ENCODE assay signal across 8 cellular contexts in genomic region chr19:34359140-34359953, GRCh38. TPM values are rescaled to one million over a fixed set of nuclear protein-coding genes. Genes with fewer than 3 reads are reported as not detected.
DNase-seq lines count a peak whose midpoint lies in the region; TF ChIP-seq lines count a peak whose summit lies in the region.

No MANE protein-coding gene starts in this region.

- peak; percentile 100 for DNase-seq in H4 (ENCODE audit: low spot score)
- peak; percentile 97 for DNase-seq in RPMI7951 (ENCODE audit: low read depth)
- DNase-seq in activated T-helper 2 cell treated with anti-CD3 and anti-CD28 coated beads, Interferon-gamma antibody, Interleukin-2, Interleukin-4, amounts not matched to agents 10 μg/mL and 5 μg/mL and 100 μg/mL, durations not matched to agents 14 hours and 24 hours and 36 hours (ENCODE audit: low spot score), result peak; percentile 97
- DNase-seq in fibroblast of the aortic adventitia (ENCODE audit: low read depth), result peak; percentile 95

- peaks cover 13% of the 10 kb centered on the region for H3K36me3 Mint-ChIP-seq in activated T-helper 2 cell treated with anti-CD3 and anti-CD28 coated beads, Interferon-gamma antibody, Interleukin-2, Interleukin-4, amounts not matched to agents 10 μg/mL and 5 μg/mL and 100 μg/mL, durations not matched to agents 14 hours and 24 hours and 36 hours (ENCODE audit: low read depth)
- H3K36me3 Mint-ChIP-seq in nephron (ENCODE audit: low read depth), result peaks cover 7% of the 10 kb centered on the region
- H3K36me3 Mint-ChIP-seq in stimulated activated naive CD8-positive, alpha-beta T cell treated with anti-CD3 and anti-CD28 coated beads, Interleukin-15, Interleukin-2, amounts not matched to agents 100 ng/mL and 50 ng/mL, for 24 hours (ENCODE audit: low read depth), result peaks cover 6% of the 10 kb centered on the region

- TF ChIP-seq CTCF in LNCAP (IDR thresholded peaks at IDR 0.05), result peak; percentile 73
- peak; percentile 51 for TF ChIP-seq CTCF in fibroblast of the aortic adventitia (IDR thresholded peaks at IDR 0.05; ENCODE audit: insufficient read depth, low read length)
- peak; percentile 43 to 61 (median 54) for TF ChIP-seq CTCF in nephron (IDR thresholded peaks at IDR 0.05; ENCODE audit: unreplicated experiment in 3 of 3)

- H3K36me3 ChIP-seq in ES-I3 (ENCODE audit: insufficient read depth, low read length), result no peaks in the 10 kb centered on the region

- H3K27me3 Mint-ChIP-seq in activated T-helper 2 cell treated with anti-CD3 and anti-CD28 coated beads, Interferon-gamma antibody, Interleukin-2, Interleukin-4, amounts not matched to agents 10 μg/mL and 5 μg/mL and 100 μg/mL, durations not matched to agents 14 hours and 24 hours and 36 hours (ENCODE audit: low read depth), result no peaks in the 10 kb centered on the region
- peaks cover 4% of the 10 kb centered on the region for H3K27me3 Mint-ChIP-seq in nephron (ENCODE audit: low read depth)
- H3K27me3 Mint-ChIP-seq in stimulated activated naive CD8-positive, alpha-beta T cell treated with anti-CD3 and anti-CD28 coated beads, Interleukin-15, Interleukin-2, amounts not matched to agents 100 ng/mL and 50 ng/mL, for 24 hours, result no peaks in the 10 kb centered on the region

- no peaks in the 10 kb centered on the region for H3K9me3 Mint-ChIP-seq in activated T-helper 2 cell treated with anti-CD3 and anti-CD28 coated beads, Interferon-gamma antibody, Interleukin-2, Interleukin-4, amounts not matched to agents 10 μg/mL and 5 μg/mL and 100 μg/mL, durations not matched to agents 14 hours and 24 hours and 36 hours
- no peaks in the 10 kb centered on the region for H3K9me3 Mint-ChIP-seq in nephron
- no peaks in the 10 kb centered on the region for H3K9me3 Mint-ChIP-seq in stimulated activated naive CD8-positive, alpha-beta T cell treated with anti-CD3 and anti-CD28 coated beads, Interleukin-15, Interleukin-2, amounts not matched to agents 100 ng/mL and 50 ng/mL, for 24 hours

- peak overlapping the region; percentile 97 for H3K27ac Mint-ChIP-seq in activated T-helper 2 cell treated with anti-CD3 and anti-CD28 coated beads, Interferon-gamma antibody, Interleukin-2, Interleukin-4, amounts not matched to agents 10 μg/mL and 5 μg/mL and 100 μg/mL, durations not matched to agents 14 hours and 24 hours and 36 hours
- H3K27ac Mint-ChIP-seq in nephron, result peak overlapping the region; percentile 89 to 97 (median 96)
- H3K27ac Mint-ChIP-seq in stimulated activated naive CD8-positive, alpha-beta T cell treated with anti-CD3 and anti-CD28 coated beads, Interleukin-15, Interleukin-2, amounts not matched to agents 100 ng/mL and 50 ng/mL, for 24 hours, result peak overlapping the region; percentile 95

- peaks cover 10% of the 10 kb centered on the region for H3K4me1 ChIP-seq in ES-I3 (ENCODE audit: insufficient read depth, low read length)

- H3K9ac ChIP-seq in ES-I3 (ENCODE audit: low read depth, low read length), result peak overlapping the region; percentile 55

- no peaks in the 10 kb centered on the region for H3K9me3 ChIP-seq in ES-I3 (ENCODE audit: control insufficient read depth, insufficient read depth, low read length)

- H3K4me3 ChIP-seq in fibroblast of the aortic adventitia (ENCODE audit: low read depth, low read length), result peak overlapping the region; percentile 61

- intact Hi-C loops in activated T-helper 2 cell treated with anti-CD3 and anti-CD28 coated beads, Interferon-gamma antibody, Interleukin-2, Interleukin-4, amounts not matched to agents 10 μg/mL and 5 μg/mL and 100 μg/mL, durations not matched to agents 14 hours and 24 hours and 36 hours (cut with micrococcal nuclease), result no loop called here

- H3K4me3 Mint-ChIP-seq in activated T-helper 2 cell treated with anti-CD3 and anti-CD28 coated beads, Interferon-gamma antibody, Interleukin-2, Interleukin-4, amounts not matched to agents 10 μg/mL and 5 μg/mL and 100 μg/mL, durations not matched to agents 14 hours and 24 hours and 36 hours (ENCODE audit: low read depth), result peak overlapping the region; percentile 76
- H3K4me3 Mint-ChIP-seq in nephron, result peak overlapping the region; percentile 88 to 90 (median 89)
- peak overlapping the region; percentile 83 for H3K4me3 Mint-ChIP-seq in stimulated activated naive CD8-positive, alpha-beta T cell treated with anti-CD3 and anti-CD28 coated beads, Interleukin-15, Interleukin-2, amounts not matched to agents 100 ng/mL and 50 ng/mL, for 24 hours

- H3K4me1 Mint-ChIP-seq in activated T-helper 2 cell treated with anti-CD3 and anti-CD28 coated beads, Interferon-gamma antibody, Interleukin-2, Interleukin-4, amounts not matched to agents 10 μg/mL and 5 μg/mL and 100 μg/mL, durations not matched to agents 14 hours and 24 hours and 36 hours (ENCODE audit: low read depth), result peaks cover 45% of the 10 kb centered on the region
- peaks cover 20% of the 10 kb centered on the region for H3K4me1 Mint-ChIP-seq in nephron
- H3K4me1 Mint-ChIP-seq in stimulated activated naive CD8-positive, alpha-beta T cell treated with anti-CD3 and anti-CD28 coated beads, Interleukin-15, Interleukin-2, amounts not matched to agents 100 ng/mL and 50 ng/mL, for 24 hours (ENCODE audit: low read depth), result peaks cover 36% of the 10 kb centered on the region

RNA-seq across cellular contexts. Expression of gene GPI, which starts 5.6 kb away (rescaled TPM):
- 387 and 418 TPM in 2 replicates for total RNA-seq in H4 (2014; rRNA removed; shearing (Covaris generic))
- total RNA-seq in RPMI7951 (2014; rRNA removed; shearing (Covaris generic)), result 298 and 372 TPM in 2 replicates
- total RNA-seq in activated T-helper 2 cell treated with anti-CD3 and anti-CD28 coated beads, Interferon-gamma antibody, Interleukin-2, Interleukin-4, amounts not matched to agents 10 μg/mL and 5 μg/mL and 100 μg/mL, durations not matched to agents 14 hours and 24 hours and 36 hours, result 622 and 630 TPM in 2 replicates
- 127 and 132 TPM in 2 replicates for total RNA-seq in fibroblast of the aortic adventitia (ENCODE audit: low replicate concordance)

RNA-seq across cellular contexts. Expression of gene PDCD2L, which starts 44.9 kb away (rescaled TPM):
- total RNA-seq in H4 (2014; rRNA removed; shearing (Covaris generic)), result 54.2 and 62.6 TPM in 2 replicates
- 12.0 and 16.5 TPM in 2 replicates for total RNA-seq in RPMI7951 (2014; rRNA removed; shearing (Covaris generic))
- total RNA-seq in activated T-helper 2 cell treated with anti-CD3 and anti-CD28 coated beads, Interferon-gamma antibody, Interleukin-2, Interleukin-4, amounts not matched to agents 10 μg/mL and 5 μg/mL and 100 μg/mL, durations not matched to agents 14 hours and 24 hours and 36 hours, result 36.7 and 40.3 TPM in 2 replicates
- 6.7 and 8.0 TPM in 2 replicates for total RNA-seq in fibroblast of the aortic adventitia (ENCODE audit: low replicate concordance)

Comparison
In these comparisons a context has a peak if more than half of its experiments do, and no peak if none do; other contexts are left out.
1. Peak in every context shown above with its lines: DNase-seq and H3K4me3 ChIP-seq.